1 cellular context compared by ENCODE assay signal in genomic region chr3:45995370-45996192, GRCh38.
TF ChIP-seq lines count a peak whose summit lies in the region.

Gene FYCO1, minus strand, starts transcription at chr3:45995824. Its CDS starts 10,914 bp downstream, at chr3:45984910.

TF ChIP-seq in GM23338, 12 proteins besides CTCF, POLR2A, EP300 and RAD21 (continued from another document):
- TF ChIP-seq ZNF462 (CRISPR knock-in tag; IDR thresholded peaks at IDR 0.05) = no peak
- no peak for TF ChIP-seq NANOG (IDR thresholded peaks at IDR 0.05; ENCODE audit: borderline replicate concordance)
- no peak for TF ChIP-seq EZH2 (IDR thresholded peaks at IDR 0.05; ENCODE audit: low read depth, unreplicated experiment)
- TF ChIP-seq, protein P1, sequence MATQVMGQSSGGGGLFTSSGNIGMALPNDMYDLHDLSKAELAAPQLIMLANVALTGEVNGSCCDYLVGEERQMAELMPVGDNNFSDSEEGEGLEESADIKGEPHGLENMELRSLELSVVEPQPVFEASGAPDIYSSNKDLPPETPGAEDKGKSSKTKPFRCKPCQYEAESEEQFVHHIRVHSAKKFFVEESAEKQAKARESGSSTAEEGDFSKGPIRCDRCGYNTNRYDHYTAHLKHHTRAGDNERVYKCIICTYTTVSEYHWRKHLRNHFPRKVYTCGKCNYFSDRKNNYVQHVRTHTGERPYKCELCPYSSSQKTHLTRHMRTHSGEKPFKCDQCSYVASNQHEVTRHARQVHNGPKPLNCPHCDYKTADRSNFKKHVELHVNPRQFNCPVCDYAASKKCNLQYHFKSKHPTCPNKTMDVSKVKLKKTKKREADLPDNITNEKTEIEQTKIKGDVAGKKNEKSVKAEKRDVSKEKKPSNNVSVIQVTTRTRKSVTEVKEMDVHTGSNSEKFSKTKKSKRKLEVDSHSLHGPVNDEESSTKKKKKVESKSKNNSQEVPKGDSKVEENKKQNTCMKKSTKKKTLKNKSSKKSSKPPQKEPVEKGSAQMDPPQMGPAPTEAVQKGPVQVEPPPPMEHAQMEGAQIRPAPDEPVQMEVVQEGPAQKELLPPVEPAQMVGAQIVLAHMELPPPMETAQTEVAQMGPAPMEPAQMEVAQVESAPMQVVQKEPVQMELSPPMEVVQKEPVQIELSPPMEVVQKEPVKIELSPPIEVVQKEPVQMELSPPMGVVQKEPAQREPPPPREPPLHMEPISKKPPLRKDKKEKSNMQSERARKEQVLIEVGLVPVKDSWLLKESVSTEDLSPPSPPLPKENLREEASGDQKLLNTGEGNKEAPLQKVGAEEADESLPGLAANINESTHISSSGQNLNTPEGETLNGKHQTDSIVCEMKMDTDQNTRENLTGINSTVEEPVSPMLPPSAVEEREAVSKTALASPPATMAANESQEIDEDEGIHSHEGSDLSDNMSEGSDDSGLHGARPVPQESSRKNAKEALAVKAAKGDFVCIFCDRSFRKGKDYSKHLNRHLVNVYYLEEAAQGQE (IDR thresholded peaks at IDR 0.05; ENCODE audit: unreplicated experiment) = peak; percentile 11
- TF ChIP-seq STAT1 (IDR thresholded peaks at IDR 0.05; ENCODE audit: unreplicated experiment) = no peak
- TF ChIP-seq ZNF114 (CRISPR knock-in tag; IDR thresholded peaks at IDR 0.05) = no peak
